ENCODE assay signal across 21 cellular contexts in the genomic region with DNA sequence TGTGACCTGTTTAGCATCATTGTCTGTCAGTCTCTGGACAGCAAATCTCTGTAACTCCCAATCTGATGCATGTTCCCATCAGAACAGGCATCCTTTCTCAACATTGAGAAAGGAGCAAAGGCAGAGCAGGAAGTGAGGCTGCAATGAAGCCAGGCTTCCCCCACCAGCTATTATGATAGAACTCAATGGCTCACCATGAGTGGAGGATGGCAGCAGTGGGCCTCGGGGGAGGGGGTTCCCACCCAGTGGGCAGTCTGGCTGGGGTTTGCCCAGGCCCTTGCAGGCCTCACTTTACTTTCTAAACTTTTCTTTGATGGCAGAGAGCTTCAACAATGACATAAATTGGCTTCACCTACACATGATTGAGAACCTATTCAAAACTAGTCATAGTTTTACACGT.
"Had no signal": no experiment of that assay in that cellular context is flagged by ENCODE, and none has a peak within 500 bp of the region (broad histone marks: within the 10 kb centered on the region; RNA-seq: fewer than 3 reads in every experiment).

No MANE protein-coding gene starts in this region.

- H3K27ac Mint-ChIP-seq: nephron, WTC11 had no signal

- H3K4me3 Mint-ChIP-seq: activated naive CD8-positive, alpha-beta T cell; nephron; WTC11 had no signal

- H3K4me3 ChIP-seq: breast epithelium, coronary artery, esophagus squamous epithelium, gastrocnemius medialis, pancreas, psoas muscle, right atrium auricular region, SJSA1, spleen, tibial artery had no signal

- H3K36me3 ChIP-seq: breast epithelium, esophagus squamous epithelium, gastrocnemius medialis, pancreas, right atrium auricular region, SJSA1, spleen, tibial artery had no signal

- H3K9me3 ChIP-seq: breast epithelium, esophagus squamous epithelium, gastrocnemius medialis, pancreas, psoas muscle, right atrium auricular region, SJSA1, spleen, tibial artery had no signal

- H3K9me3 Mint-ChIP-seq: nephron, WTC11 had no signal

- ATAC-seq: gastrocnemius medialis, pancreas, psoas muscle, WTC11 had no signal

- H3K4me1 ChIP-seq: breast epithelium, esophagus squamous epithelium, gastrocnemius medialis, pancreas, psoas muscle, right atrium auricular region, SJSA1, tibial artery had no signal

- H3K27me3 Mint-ChIP-seq: activated naive CD8-positive, alpha-beta T cell had no signal

- H3K27ac ChIP-seq: breast epithelium, coronary artery, esophagus squamous epithelium, gastrocnemius medialis, pancreas, psoas muscle, right atrium auricular region, SJSA1, spleen, tibial artery had no signal

- H3K36me3 Mint-ChIP-seq: activated naive CD8-positive, alpha-beta T cell; WTC11 had no signal

- DNase-seq: activated CD8-positive, alpha-beta memory T cell treated with anti-CD3 and anti-CD28 coated beads for 24 hours; amniotic stem cell; esophagus squamous epithelium; gastrocnemius medialis; hypothalamus; midbrain; pancreas; psoas muscle; spleen; stimulated activated CD4-positive, alpha-beta T cell treated with anti-CD3 and anti-CD28 coated beads, Interleukin-4, amount 100 ng/mL, for 1 hour; stimulated activated naive CD4-positive, alpha-beta T cell treated with Interleukin-2 at 50 U/mL for 16 hours; T-helper 1 cell; T-helper 9 cell; tibial artery had no signal

- H3K27me3 ChIP-seq: breast epithelium, esophagus squamous epithelium, gastrocnemius medialis, pancreas, right atrium auricular region, SJSA1, spleen, tibial artery had no signal
